ENCODE assay signal across 20 cellular contexts in the genomic region with DNA sequence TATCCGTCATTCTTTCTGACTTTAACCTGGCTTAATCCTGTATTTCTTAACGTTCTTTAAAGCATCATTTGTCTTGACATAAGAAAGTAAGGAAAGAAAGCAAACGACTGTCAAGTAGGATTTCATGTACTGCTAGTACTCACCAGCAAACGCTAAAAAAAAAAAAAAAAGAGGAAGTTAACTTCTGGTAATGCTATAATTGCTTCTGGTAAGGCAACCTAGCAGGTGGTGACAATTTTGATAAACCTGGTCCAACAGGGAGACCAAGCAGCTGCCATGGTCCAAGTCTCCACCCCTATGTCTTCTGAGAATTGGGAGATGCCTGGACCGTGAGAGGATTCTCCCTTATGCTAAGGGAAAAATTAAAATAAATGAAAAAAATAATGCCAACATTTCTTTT.
DNase-seq lines count a peak whose midpoint lies in the region; ATAC-seq, FAIRE-seq and TF ChIP-seq lines count a peak whose summit lies in the region.
"Had no signal": no experiment of that assay in that cellular context is flagged by ENCODE, and none has a peak within 500 bp of the region (broad histone marks: within the 10 kb centered on the region; RNA-seq: fewer than 3 reads in every experiment).

No MANE protein-coding gene starts in this region.

- DNase-seq in GM12892 (ENCODE audit: insufficient read length): no peak
- peak; percentile 69 for DNase-seq in NOMO-1 treated with dmso at 0.1 percent for 144 hours (lab: John Stamatoyannopoulos, UW; ENCODE audit: unreplicated experiment)
- DNase-seq in K562 (ENCODE audit: extremely low read depth in 1 of 4, low spot score in 3 of 4): no peak
- DNase-seq in left colon: no peak
- DNase-seq in occipital lobe (lab: John Stamatoyannopoulos, UW): no peak
- DNase-seq in HFFc6: no peak
- DNase-seq: activated CD8-positive, alpha-beta T cell treated with anti-CD3 and anti-CD28 coated beads, Interleukin-2, amount 10 ng/mL, durations not matched to agents 7 days and 5 days; activated naive CD8-positive, alpha-beta T cell treated with anti-CD3 and anti-CD28 coated beads, Interleukin-2, amount 10 ng/mL, durations not matched to agents 7 days and 5 days; activated T-cell treated with anti-CD3 and anti-CD28 coated beads, Interleukin-2, amount 50 U/mL, for 72 hours; CD8-positive, alpha-beta T cell; DMS79 treated with DMSO at 0.1 percent for 48 hours; GOT3; NCI-H1930; NCI-H510A; stomach; WERI-Rb-1 had no signal

- no peaks in the 10 kb centered on the region for H3K36me3 Mint-ChIP-seq in HFFc6 (ENCODE audit: low read depth)
- H3K36me3 Mint-ChIP-seq: activated naive CD8-positive, alpha-beta T cell treated with anti-CD3 and anti-CD28 coated beads, Interleukin-2, amount 10 ng/mL, durations not matched to agents 7 days and 5 days; CD8-positive, alpha-beta T cell had no signal

- no peaks in the 10 kb centered on the region for H3K9me3 ChIP-seq in K562 (replicated peaks; ENCODE audit: control insufficient read depth, insufficient read depth, low read depth, low read length)
- H3K9me3 ChIP-seq: stomach, vagina had no signal

- in situ Hi-C loops in K562 (cut with MboI): no loop called here

- no peak overlapping the region for H3K4me2 ChIP-seq in K562 (ENCODE audit: insufficient read depth, low read length)

- TF ChIP-seq RAD21 in K562 (CRISPR knock-in tag; conservative IDR thresholded peaks at IDR 0.05 in 1 of 2, IDR thresholded peaks at IDR 0.05 in 1 of 2): no peak

- CTCF ChIA-PET in K562 (lab: Yijun Ruan, JAX; ENCODE audit: low intra/inter-chr PET ratio): no interaction called here

- no peak for TF ChIP-seq CTCF in K562 (IDR thresholded peaks at IDR 0.05 in 2 of 3, conservative IDR thresholded peaks at IDR 0.05 in 1 of 3; ENCODE audit: insufficient read depth in 2 of 3, low read depth in 1 of 3, low read length in 3 of 3)
- TF ChIP-seq CTCF in HFFc6 (IDR thresholded peaks at IDR 0.05): no peak

- no peak overlapping the region for H3K27ac Mint-ChIP-seq in HFFc6
- H3K27ac Mint-ChIP-seq: activated CD8-positive, alpha-beta T cell treated with anti-CD3 and anti-CD28 coated beads, Interleukin-2, amount 10 ng/mL, durations not matched to agents 7 days and 5 days; activated naive CD8-positive, alpha-beta T cell treated with anti-CD3 and anti-CD28 coated beads, Interleukin-2, amount 10 ng/mL, durations not matched to agents 7 days and 5 days; activated T-cell treated with anti-CD3 and anti-CD28 coated beads, Interleukin-2, amount 50 U/mL, for 72 hours; CD8-positive, alpha-beta T cell had no signal

- no peak for TF ChIP-seq POLR2A in GM12892 (IDR thresholded peaks at IDR 0.05; ENCODE audit: low read depth, low read length)
- no peak for TF ChIP-seq POLR2A in K562 (conservative IDR thresholded peaks at IDR 0.05)

- no peaks in the 10 kb centered on the region for H3K4me1 ChIP-seq in K562 (replicated peaks in 1 of 2; ENCODE audit: control insufficient read depth in 2 of 2, insufficient read depth in 2 of 2, low read length in 2 of 2)
- H3K4me1 ChIP-seq: stomach, vagina had no signal

- no peak for TF ChIP-seq EP300 in K562 (IDR thresholded peaks at IDR 0.05; ENCODE audit: low read length)

- no peaks in the 10 kb centered on the region for H3K4me1 Mint-ChIP-seq in HFFc6 (ENCODE audit: low read depth)
- H3K4me1 Mint-ChIP-seq: activated naive CD8-positive, alpha-beta T cell treated with anti-CD3 and anti-CD28 coated beads, Interleukin-2, amount 10 ng/mL, durations not matched to agents 7 days and 5 days had no signal

- H2AFZ ChIP-seq in K562 (ENCODE audit: low read depth, low read length): no peak overlapping the region

- H3K9me3 Mint-ChIP-seq in HFFc6: no peaks in the 10 kb centered on the region
- H3K9me3 Mint-ChIP-seq: activated naive CD8-positive, alpha-beta T cell treated with anti-CD3 and anti-CD28 coated beads, Interleukin-2, amount 10 ng/mL, durations not matched to agents 7 days and 5 days; activated T-cell treated with anti-CD3 and anti-CD28 coated beads, Interleukin-2, amount 50 U/mL, for 72 hours; CD8-positive, alpha-beta T cell had no signal

- H3K9ac ChIP-seq in K562 (ENCODE audit: insufficient read depth in 1 of 2, low read depth in 2 of 2, low read length in 2 of 2): no peak overlapping the region

- ATAC-seq in HG02870 (IDR thresholded peaks at IDR 0.05; ENCODE audit: unreplicated experiment) (peak; percentile 48), K562 (no peak), left colon (no peak), HG02588 (IDR thresholded peaks at IDR 0.05; ENCODE audit: unreplicated experiment) (no peak)
- ATAC-seq: activated CD8-positive, alpha-beta T cell treated with anti-CD3 and anti-CD28 coated beads, Interleukin-2, amount 10 ng/mL, durations not matched to agents 7 days and 5 days; CD8-positive, alpha-beta T cell; sciatic nerve had no signal

- 0% methylated on average over 4 of the region's 5 CpGs for WGBS in K562 (ENCODE audit: insufficient coverage, low coverage, missing lambda C conversion rate)

- POLR2A ChIA-PET in K562 (lab: Yijun Ruan, JAX): no interaction called here

- H3K4me3 Mint-ChIP-seq in HFFc6: no peak overlapping the region
- H3K4me3 Mint-ChIP-seq: activated CD8-positive, alpha-beta T cell treated with anti-CD3 and anti-CD28 coated beads, Interleukin-2, amount 10 ng/mL, durations not matched to agents 7 days and 5 days; activated naive CD8-positive, alpha-beta T cell treated with anti-CD3 and anti-CD28 coated beads, Interleukin-2, amount 10 ng/mL, durations not matched to agents 7 days and 5 days; activated T-cell treated with anti-CD3 and anti-CD28 coated beads, Interleukin-2, amount 50 U/mL, for 72 hours; CD8-positive, alpha-beta T cell had no signal

- FAIRE-seq in GM12892 (lab: Jason Lieb, UNC): peak; percentile 66
- no peak for FAIRE-seq in K562 (lab: Jason Lieb, UNC)

- H3K9me1 ChIP-seq in K562 (ENCODE audit: control insufficient read depth, insufficient read depth, low read length): no peaks in the 10 kb centered on the region

- no TSS peak for BruUV-seq in K562 (replicated peaks; lab: Mats Ljungman, UMichigan)

- intact Hi-C loops in K562 (cut with micrococcal nuclease) (no loop called here), left colon (cut with DNase I, micrococcal nuclease) (no loop called here)

- no peak overlapping the region for H3K4me3 ChIP-seq in K562
- H3K4me3 ChIP-seq: stomach, vagina had no signal

- H3K36me3 ChIP-seq in K562 (ENCODE audit: control insufficient read depth, insufficient read depth, low read length): no peaks in the 10 kb centered on the region
- H3K36me3 ChIP-seq: stomach, vagina, WERI-Rb-1 had no signal

- peaks cover 24% of the 10 kb centered on the region for H3K27me3 Mint-ChIP-seq in HFFc6 (ENCODE audit: insufficient read depth)
- H3K27me3 Mint-ChIP-seq: activated naive CD8-positive, alpha-beta T cell treated with anti-CD3 and anti-CD28 coated beads, Interleukin-2, amount 10 ng/mL, durations not matched to agents 7 days and 5 days had no signal

- no peak overlapping the region for H3K27ac ChIP-seq in K562 (ENCODE audit: extremely low read depth, low read depth, low read length)
- H3K27ac ChIP-seq: stomach, vagina, WERI-Rb-1 had no signal

- no peaks in the 10 kb centered on the region for H3K27me3 ChIP-seq in K562 (ENCODE audit: control insufficient read depth in 2 of 2, insufficient read depth in 2 of 2, low read length in 2 of 2)
- H3K27me3 ChIP-seq: stomach, vagina had no signal

- H3K79me2 ChIP-seq in K562 (ENCODE audit: control insufficient read depth, insufficient read depth, low read length): no peaks in the 10 kb centered on the region

- H4K20me1 ChIP-seq in K562 (replicated peaks; ENCODE audit: control insufficient read depth, insufficient read depth, low read length): no peaks in the 10 kb centered on the region

TF ChIP-seq in K562, 482 proteins besides CTCF, POLR2A, EP300 and RAD21:
- no peak for TF ChIP-seq ZNF232 (CRISPR knock-in tag; IDR thresholded peaks at IDR 0.05)
- TF ChIP-seq, protein P1, sequence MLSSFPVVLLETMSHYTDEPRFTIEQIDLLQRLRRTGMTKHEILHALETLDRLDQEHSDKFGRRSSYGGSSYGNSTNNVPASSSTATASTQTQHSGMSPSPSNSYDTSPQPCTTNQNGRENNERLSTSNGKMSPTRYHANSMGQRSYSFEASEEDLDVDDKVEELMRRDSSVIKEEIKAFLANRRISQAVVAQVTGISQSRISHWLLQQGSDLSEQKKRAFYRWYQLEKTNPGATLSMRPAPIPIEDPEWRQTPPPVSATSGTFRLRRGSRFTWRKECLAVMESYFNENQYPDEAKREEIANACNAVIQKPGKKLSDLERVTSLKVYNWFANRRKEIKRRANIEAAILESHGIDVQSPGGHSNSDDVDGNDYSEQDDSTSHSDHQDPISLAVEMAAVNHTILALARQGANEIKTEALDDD (IDR thresholded peaks at IDR 0.05): peak; percentile 36
